In the genomic region with DNA sequence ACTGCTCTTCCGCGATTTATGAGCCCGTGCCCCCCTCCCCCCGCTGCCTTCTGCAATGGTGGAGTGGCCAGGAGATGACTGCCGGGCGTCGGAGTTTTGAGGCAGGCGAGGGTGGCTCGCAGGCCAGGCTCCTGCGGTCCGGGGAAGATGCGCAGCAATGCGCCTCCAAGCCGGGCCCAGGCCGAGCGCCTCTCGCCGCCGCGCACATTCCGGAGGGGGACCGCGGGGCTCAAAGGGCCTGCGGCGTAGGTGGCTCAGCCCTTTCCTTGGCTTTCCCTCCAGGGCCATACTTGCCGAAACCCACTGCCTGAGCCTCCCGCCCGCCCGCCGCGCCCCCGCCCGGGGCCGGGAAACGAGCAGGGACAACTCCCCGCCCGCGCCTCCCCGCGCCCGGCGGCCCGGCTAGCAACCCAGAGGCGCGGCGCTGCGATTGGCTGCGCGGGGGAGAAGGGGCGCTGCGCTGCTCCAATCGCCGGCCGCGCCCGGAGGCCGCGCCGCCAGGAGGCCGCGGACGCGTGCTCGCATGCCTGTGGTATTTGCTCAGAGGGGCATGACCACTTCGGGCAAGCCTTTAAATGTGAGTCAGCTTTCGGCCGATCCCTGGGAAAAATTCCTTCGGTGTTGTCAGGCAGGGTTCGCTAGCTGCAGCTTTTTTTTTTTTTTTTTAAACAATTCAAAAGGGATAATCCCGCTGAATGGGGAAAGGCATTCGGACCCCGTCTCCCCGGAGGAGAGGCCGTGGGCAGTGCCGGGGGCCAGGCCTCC, we compare ENCODE assay signal across 7 cellular contexts.
A peak's percentile ranks its signal among the peaks of the same experiment; 100 is the strongest.
DNase-seq lines count a peak whose midpoint lies in the region; ATAC-seq, FAIRE-seq and TF ChIP-seq lines count a peak whose summit lies in the region.

No MANE protein-coding gene starts in this region.

- peaks cover 6% of the 10 kb centered on the region for H3K9me3 Mint-ChIP-seq in astrocyte (ENCODE audit: unreplicated experiment)

- H3K4me1 Mint-ChIP-seq in astrocyte (ENCODE audit: low read depth, unreplicated experiment), result peaks cover 32% of the 10 kb centered on the region

- H3K27ac ChIP-seq in astrocyte (ENCODE audit: low read depth, low read length) (peak overlapping the region; percentile 77), right cardiac atrium (ENCODE audit: low read length) (peak overlapping the region; percentile 18), psoas muscle (peak overlapping the region; percentile 71), upper lobe of left lung (peak overlapping the region; percentile 83 to 95 (median 88))

- peak; percentile 58 for FAIRE-seq in astrocyte (lab: Jason Lieb, UNC)

- H3K4me3 ChIP-seq in astrocyte (ENCODE audit: insufficient read depth, low read depth, low read length), result peak overlapping the region; percentile 51
- H3K4me3 ChIP-seq in right cardiac atrium (ENCODE audit: low read length), result peak overlapping the region; percentile 41
- peak overlapping the region; percentile 67 for H3K4me3 ChIP-seq in psoas muscle
- peak overlapping the region in 3 of 4 donors; percentile 42 to 54 (median 52) for H3K4me3 ChIP-seq in upper lobe of left lung

- intact Hi-C loops in right cardiac atrium (cut with DNase I) (loop anchor here in 2 of 4 donors (10.0 kb wide), 2 partner anchors 146 to 244 kb away; partner anchors contain the start of gene CCND2 (in 1 of the 2)), psoas muscle (cut with DNase I) (loop anchor here in 1 of 2 donors (5.0 kb wide), 1 partner anchor 34 kb away; no protein-coding TSS in a partner anchor)

- peak in 3 of 4 donors; percentile 40 to 87 (median 50) for TF ChIP-seq POLR2A in upper lobe of left lung (IDR thresholded peaks at IDR 0.05)

- H3K4me3 Mint-ChIP-seq in astrocyte (ENCODE audit: unreplicated experiment), result no peak overlapping the region

- ATAC-seq in GM18861 (IDR thresholded peaks at IDR 0.05; ENCODE audit: unreplicated experiment) (peak; percentile 75), HG03432 (IDR thresholded peaks at IDR 0.05; ENCODE audit: unreplicated experiment) (peak; percentile 75), right cardiac atrium (peak; percentile 99), psoas muscle (peak; percentile 99 to 100 (median 100)), upper lobe of left lung (ENCODE audit: low FRiP score in 2 of 2) (peak; percentile 96 to 99)

- peak overlapping the region; percentile 76 for H3K9ac ChIP-seq in astrocyte (ENCODE audit: low read length)

- TF ChIP-seq CTCF in astrocyte (IDR thresholded peaks at IDR 0.05; ENCODE audit: insufficient read depth, low read depth, low read length) (no peak), psoas muscle (IDR thresholded peaks at IDR 0.05) (no peak), upper lobe of left lung (IDR thresholded peaks at IDR 0.05) (peak in 2 of 6 experiments; percentile 23 to 24)

- H3K4me2 ChIP-seq in astrocyte (ENCODE audit: low read length), result peak overlapping the region; percentile 85

- H3K4me1 ChIP-seq in astrocyte (ENCODE audit: insufficient read depth, low read length) (peaks cover 16% of the 10 kb centered on the region), right cardiac atrium (ENCODE audit: control insufficient read depth, insufficient read depth, low read length) (no peaks in the 10 kb centered on the region), psoas muscle (peaks cover 6% of the 10 kb centered on the region), upper lobe of left lung (peaks cover 11 to 25% (median 18%) of the 10 kb centered on the region in 4 donors)

- no peaks in the 10 kb centered on the region for H3K9me3 ChIP-seq in astrocyte (ENCODE audit: insufficient read depth, low read depth, low read length)
- H3K9me3 ChIP-seq in right cardiac atrium (ENCODE audit: control insufficient read depth, low read length), result no peaks in the 10 kb centered on the region
- H3K9me3 ChIP-seq in psoas muscle, result no peaks in the 10 kb centered on the region
- no peaks in the 10 kb centered on the region for H3K9me3 ChIP-seq in upper lobe of left lung

- H3K27me3 ChIP-seq in astrocyte (ENCODE audit: insufficient read depth, low read length) (peaks cover 27% of the 10 kb centered on the region), right cardiac atrium (ENCODE audit: control insufficient read depth, insufficient read depth) (no peaks in the 10 kb centered on the region), psoas muscle (ENCODE audit: insufficient read depth in 3 of 3, low read length in 2 of 3) (peaks cover 0 to 13% (median 0%) of the 10 kb centered on the region in 3 donors), upper lobe of left lung (no peaks in the 10 kb centered on the region)

- H3K27me3 Mint-ChIP-seq in astrocyte (ENCODE audit: low read depth, unreplicated experiment), result peaks cover 34% of the 10 kb centered on the region

- peaks cover 2% of the 10 kb centered on the region for H3K36me3 Mint-ChIP-seq in astrocyte (ENCODE audit: low read depth, unreplicated experiment)

- 2% methylated on average over 75 of the region's 75 CpGs for WGBS in right cardiac atrium
- 1 to 2% (median 1%) methylated on average over 57 to 75 of the region's 75 CpGs for WGBS in psoas muscle, 3 donors
- 3% methylated on average over 28 to 30 of the region's 75 CpGs for WGBS in upper lobe of left lung, 2 donors

- no peaks in the 10 kb centered on the region for H3K79me2 ChIP-seq in astrocyte (ENCODE audit: insufficient read depth, low read length)

- TF ChIP-seq EP300 in upper lobe of left lung (IDR thresholded peaks at IDR 0.05), result peak in 3 of 4 donors; percentile 15 to 90 (median 46)

- peak overlapping the region; percentile 64 for H2AFZ ChIP-seq in astrocyte (ENCODE audit: low read depth, low read length)

- peak; percentile 51 to 80 (median 64) for DNase-seq in T-helper 2 cell
- peak; percentile 97 for DNase-seq in astrocyte (ENCODE audit: low read depth)
- peak; percentile 90 to 93 (median 93) for DNase-seq in right cardiac atrium
- DNase-seq in psoas muscle, result peak; percentile 91 to 92
- peak; percentile 91 to 97 for DNase-seq in upper lobe of left lung

- peak overlapping the region; percentile 41 for H3K27ac Mint-ChIP-seq in astrocyte (ENCODE audit: unreplicated experiment)

- no peaks in the 10 kb centered on the region for H4K20me1 ChIP-seq in astrocyte (ENCODE audit: insufficient read depth, low read length)

- H3K36me3 ChIP-seq in astrocyte (ENCODE audit: insufficient read depth, low read length) (no peaks in the 10 kb centered on the region), psoas muscle (ENCODE audit: insufficient read depth in 1 of 2, low read depth in 1 of 2) (no peaks in the 10 kb centered on the region), upper lobe of left lung (no peaks in the 10 kb centered on the region)

Comparison
In these comparisons a context has a peak if more than half of its experiments do, and no peak if none do; other contexts are left out.
1. Peak in every context shown above with its lines: DNase-seq, ATAC-seq, H3K4me3 ChIP-seq and H3K27ac ChIP-seq.
2. H3K27ac ChIP-seq: peak in every context shown above with its lines; median percentile 88 in upper lobe of left lung; 77 in astrocyte; 71 in psoas muscle; 18 in right cardiac atrium.